In genomic region chr14:57182760-57183503, GRCh38 we compare ENCODE assay signal across 9 cellular contexts.
DNase-seq lines count a peak whose midpoint lies in the region; ATAC-seq and TF ChIP-seq lines count a peak whose summit lies in the region.
"Had no signal": no experiment of that assay in that cellular context is flagged by ENCODE, and none has a peak within 500 bp of the region (broad histone marks: within the 10 kb centered on the region; RNA-seq: fewer than 3 reads in every experiment).

No MANE protein-coding gene starts in this region.

- no peaks in the 10 kb centered on the region for H3K4me1 Mint-ChIP-seq in activated CD4-positive, alpha-beta T cell treated with anti-CD3 and anti-CD28 coated beads, Interleukin-2, amount 10 ng/mL, durations not matched to agents 7 days and 5 days

- no peaks in the 10 kb centered on the region for H3K36me3 ChIP-seq in thyroid gland

- no peak for TF ChIP-seq POLR2A in thyroid gland (IDR thresholded peaks at IDR 0.05)

- H3K4me1 ChIP-seq in thyroid gland = peaks cover 7 to 11% of the 10 kb centered on the region in 2 donors

- ATAC-seq in GM19467 (IDR thresholded peaks at IDR 0.05; ENCODE audit: unreplicated experiment) = no peak

- H3K4me3 ChIP-seq in thyroid gland (replicated peaks in 1 of 3) = no peak overlapping the region

- H3K36me3 Mint-ChIP-seq in activated CD4-positive, alpha-beta T cell treated with anti-CD3 and anti-CD28 coated beads, Interleukin-2, amount 10 ng/mL, durations not matched to agents 7 days and 5 days (ENCODE audit: low read depth) = no peaks in the 10 kb centered on the region

- 20 to 25% methylated on average over 5 of the region's 5 CpGs for WGBS in thyroid gland, 2 donors

- no peak overlapping the region for H3K27ac ChIP-seq in thyroid gland

- no peaks in the 10 kb centered on the region for H3K9me3 Mint-ChIP-seq in activated CD4-positive, alpha-beta T cell treated with anti-CD3 and anti-CD28 coated beads, Interleukin-2, amount 10 ng/mL, durations not matched to agents 7 days and 5 days

- CTCF ChIA-PET in activated CD4-positive, alpha-beta T cell treated with anti-CD3 and anti-CD28 coated beads, Interleukin-2, amount 10 ng/mL, durations not matched to agents 7 days and 5 days (lab: Charles Lee) = interaction anchor here (0.6 to 1.4 kb wide), 2 partner anchors 16 to 1117 kb away, joined by 3 to 4 read pairs; no protein-coding TSS in a partner anchor

- peaks cover 27% of the 10 kb centered on the region for H3K27me3 Mint-ChIP-seq in activated CD4-positive, alpha-beta T cell treated with anti-CD3 and anti-CD28 coated beads, Interleukin-2, amount 10 ng/mL, durations not matched to agents 7 days and 5 days

- intact Hi-C loops in thyroid gland (cut with DNase I) = no loop called here

- TF ChIP-seq CTCF in thyroid gland (IDR thresholded peaks at IDR 0.05) = peak in 2 of 6 experiments; percentile 35 to 39

- no peaks in the 10 kb centered on the region for H3K9me3 ChIP-seq in thyroid gland

- no peak overlapping the region for H3K4me3 Mint-ChIP-seq in activated CD4-positive, alpha-beta T cell treated with anti-CD3 and anti-CD28 coated beads, Interleukin-2, amount 10 ng/mL, durations not matched to agents 7 days and 5 days

- DNase-seq in activated CD4-positive, alpha-beta T cell treated with anti-CD3 and anti-CD28 coated beads for 48 hours = peak; percentile 11
- DNase-seq in activated CD4-positive, alpha-beta T cell treated with anti-CD3 and anti-CD28 coated beads, Interleukin-2, amount 10 ng/mL, durations not matched to agents 7 days and 5 days = no peak
- peak; percentile 60 for DNase-seq in NCI-H2171 treated with DMSO at 0.1 percent for 48 hours (lab: John Stamatoyannopoulos, UW)
- peak; percentile 58 for DNase-seq in ecto neural progenitor cell (ENCODE audit: low spot score)
- DNase-seq in thyroid gland = peak; percentile 4 to 16
- DNase-seq in activated T-cell treated with anti-CD3 and anti-CD28 coated beads, Interleukin-2, amount 50 U/mL, for 1 hour = no peak
- DNase-seq in CD1c-positive myeloid dendritic cell (ENCODE audit: extremely low spot score) = no peak
- DNase-seq: Right ventricle myocardium superior had no signal

- POLR2A ChIA-PET in activated CD4-positive, alpha-beta T cell treated with anti-CD3 and anti-CD28 coated beads, Interleukin-2, amount 10 ng/mL, durations not matched to agents 7 days and 5 days (lab: Charles Lee) = no interaction called here

- H3K27ac Mint-ChIP-seq in activated CD4-positive, alpha-beta T cell treated with anti-CD3 and anti-CD28 coated beads, Interleukin-2, amount 10 ng/mL, durations not matched to agents 7 days and 5 days = no peak overlapping the region

- no peaks in the 10 kb centered on the region for H3K27me3 ChIP-seq in thyroid gland

Comparison
In these comparisons a context has a peak if more than half of its experiments do, and no peak if none do; other contexts are left out.
1. DNase-seq: peak in activated CD4-positive, alpha-beta T cell treated with anti-CD3 and anti-CD28 coated beads for 48 hours (single experiment), NCI-H2171 treated with DMSO at 0.1 percent for 48 hours (single experiment), ecto neural progenitor cell (single experiment) and thyroid gland (2 of 2); none in activated CD4-positive, alpha-beta T cell treated with anti-CD3 and anti-CD28 coated beads, Interleukin-2, amount 10 ng/mL, durations not matched to agents 7 days and 5 days (single experiment), activated T-cell treated with anti-CD3 and anti-CD28 coated beads, Interleukin-2, amount 50 U/mL, for 1 hour (single experiment) and CD1c-positive myeloid dendritic cell (single experiment).